ENCODE assay signal across 24 cellular contexts in the genomic region with DNA sequence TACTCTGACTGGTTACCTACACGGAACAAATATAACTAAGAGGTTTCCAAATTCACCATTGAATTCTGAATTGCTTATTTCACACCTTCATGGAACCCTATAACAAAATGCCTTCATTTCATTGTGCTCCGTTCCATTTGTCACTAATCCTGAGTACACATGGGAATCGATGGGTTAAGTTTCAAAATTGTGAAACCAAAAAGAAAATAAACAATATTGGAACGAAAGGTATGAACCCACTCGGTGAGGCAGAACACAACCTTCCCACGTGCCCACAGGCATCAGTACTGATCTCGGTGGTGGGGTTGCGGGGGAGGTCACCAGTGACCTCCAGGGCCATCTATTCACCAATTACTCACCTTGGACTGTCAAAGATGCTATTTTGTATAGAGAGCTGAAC.
"Had no signal": no experiment of that assay in that cellular context is flagged by ENCODE, and none has a peak within 500 bp of the region (broad histone marks: within the 10 kb centered on the region; RNA-seq: fewer than 3 reads in every experiment).

No MANE protein-coding gene starts in this region.

- H3K27ac ChIP-seq: breast epithelium, epithelial cell of prostate, esophagus squamous epithelium, tibial nerve had no signal

- H3K36me3 ChIP-seq: breast epithelium, esophagus squamous epithelium, tibial nerve had no signal

- H3K27me3 ChIP-seq: breast epithelium, esophagus squamous epithelium, tibial nerve had no signal

- H3K4me3 ChIP-seq: breast epithelium, esophagus squamous epithelium, tibial nerve had no signal

- ATAC-seq: activated CD8-positive, alpha-beta memory T cell treated with anti-CD3 and anti-CD28 coated beads, Interleukin-2, amount 10 ng/mL, durations not matched to agents 7 days and 5 days; activated CD8-positive, alpha-beta T cell treated with anti-CD3 and anti-CD28 coated beads, Interleukin-2, amount 10 ng/mL, durations not matched to agents 7 days and 5 days; left cardiac atrium; left ventricle myocardium superior; naive thymus-derived CD4-positive, alpha-beta T cell; right cardiac atrium had no signal

- DNase-seq: activated B cell treated with CpG ODN at 0.5 μM for 24 hours; activated CD4-positive, alpha-beta T cell treated with anti-CD3 and anti-CD28 coated beads, Interleukin-2, amount 50 U/mL, for 1 hour; activated CD8-positive, alpha-beta memory T cell treated with anti-CD3 and anti-CD28 coated beads, Interleukin-2, amount 10 ng/mL, durations not matched to agents 7 days and 5 days; activated CD8-positive, alpha-beta T cell treated with anti-CD3 and anti-CD28 coated beads, Interleukin-2, amount 10 ng/mL, durations not matched to agents 7 days and 5 days; activated T-cell treated with anti-CD3 and anti-CD28 coated beads, Interleukin-2, amount 50 U/mL, for 48 hours; central memory CD4-positive, alpha-beta T cell; esophagus squamous epithelium; foreskin melanocyte; islet precursor cell; left cardiac atrium; left ventricle myocardium superior; midbrain; naive thymus-derived CD4-positive, alpha-beta T cell; posterior cingulate gyrus; right cardiac atrium; stimulated activated CD4-positive, alpha-beta T cell treated with anti-CD3 and anti-CD28 coated beads, Interleukin-2, amount 100 ng/mL, for 48 hours; stimulated activated naive CD4-positive, alpha-beta T cell treated with Interleukin-2 at 50 U/mL for 16 hours; T-helper 2 cell had no signal

- H3K9me3 Mint-ChIP-seq: activated B cell treated with CpG ODN at 0.5 μM for 24 hours; activated naive CD4-positive, alpha-beta T cell treated with anti-CD3 and anti-CD28 coated beads, Interleukin-2, amount 50 U/mL, for 24 hours; activated T-helper 2 cell treated with anti-CD3 and anti-CD28 coated beads, Interferon-gamma antibody, Interleukin-2, Interleukin-4, amounts not matched to agents 10 μg/mL and 5 μg/mL and 100 μg/mL, durations not matched to agents 14 hours and 24 hours and 36 hours; dendritic cell treated with granulocyte-macrophage colony-stimulating factor and Interleukin-4, amounts not matched to agents 40 ng/mL and 50 ng/mL, for 4 days; naive thymus-derived CD4-positive, alpha-beta T cell had no signal

- H3K4me3 Mint-ChIP-seq: activated B cell treated with CpG ODN at 0.5 μM for 24 hours; activated CD8-positive, alpha-beta memory T cell treated with anti-CD3 and anti-CD28 coated beads, Interleukin-2, amount 10 ng/mL, durations not matched to agents 7 days and 5 days; activated CD8-positive, alpha-beta T cell treated with anti-CD3 and anti-CD28 coated beads, Interleukin-2, amount 10 ng/mL, durations not matched to agents 7 days and 5 days; activated naive CD4-positive, alpha-beta T cell treated with anti-CD3 and anti-CD28 coated beads, Interleukin-2, amount 50 U/mL, for 24 hours; dendritic cell treated with granulocyte-macrophage colony-stimulating factor and Interleukin-4, amounts not matched to agents 40 ng/mL and 50 ng/mL, for 4 days; naive thymus-derived CD4-positive, alpha-beta T cell had no signal

- H3K27me3 Mint-ChIP-seq: activated B cell treated with CpG ODN at 0.5 μM for 24 hours; activated naive CD4-positive, alpha-beta T cell treated with anti-CD3 and anti-CD28 coated beads, Interleukin-2, amount 50 U/mL, for 24 hours; dendritic cell treated with granulocyte-macrophage colony-stimulating factor and Interleukin-4, amounts not matched to agents 40 ng/mL and 50 ng/mL, for 4 days had no signal

- H3K4me1 ChIP-seq: breast epithelium, esophagus squamous epithelium had no signal

- H3K27ac Mint-ChIP-seq: activated B cell treated with CpG ODN at 0.5 μM for 24 hours; activated CD8-positive, alpha-beta memory T cell treated with anti-CD3 and anti-CD28 coated beads, Interleukin-2, amount 10 ng/mL, durations not matched to agents 7 days and 5 days; activated CD8-positive, alpha-beta T cell treated with anti-CD3 and anti-CD28 coated beads, Interleukin-2, amount 10 ng/mL, durations not matched to agents 7 days and 5 days; activated naive CD4-positive, alpha-beta T cell treated with anti-CD3 and anti-CD28 coated beads, Interleukin-2, amount 50 U/mL, for 24 hours; activated T-helper 2 cell treated with anti-CD3 and anti-CD28 coated beads, Interferon-gamma antibody, Interleukin-2, Interleukin-4, amounts not matched to agents 10 μg/mL and 5 μg/mL and 100 μg/mL, durations not matched to agents 14 hours and 24 hours and 36 hours; dendritic cell treated with granulocyte-macrophage colony-stimulating factor and Interleukin-4, amounts not matched to agents 40 ng/mL and 50 ng/mL, for 4 days; naive thymus-derived CD4-positive, alpha-beta T cell had no signal

- H3K36me3 Mint-ChIP-seq: activated CD8-positive, alpha-beta memory T cell treated with anti-CD3 and anti-CD28 coated beads, Interleukin-2, amount 10 ng/mL, durations not matched to agents 7 days and 5 days; activated naive CD4-positive, alpha-beta T cell treated with anti-CD3 and anti-CD28 coated beads, Interleukin-2, amount 50 U/mL, for 24 hours; naive thymus-derived CD4-positive, alpha-beta T cell had no signal

- H3K9me3 ChIP-seq: breast epithelium, esophagus squamous epithelium, tibial nerve had no signal
